13 cellular contexts compared by ENCODE assay signal in the genomic region with DNA sequence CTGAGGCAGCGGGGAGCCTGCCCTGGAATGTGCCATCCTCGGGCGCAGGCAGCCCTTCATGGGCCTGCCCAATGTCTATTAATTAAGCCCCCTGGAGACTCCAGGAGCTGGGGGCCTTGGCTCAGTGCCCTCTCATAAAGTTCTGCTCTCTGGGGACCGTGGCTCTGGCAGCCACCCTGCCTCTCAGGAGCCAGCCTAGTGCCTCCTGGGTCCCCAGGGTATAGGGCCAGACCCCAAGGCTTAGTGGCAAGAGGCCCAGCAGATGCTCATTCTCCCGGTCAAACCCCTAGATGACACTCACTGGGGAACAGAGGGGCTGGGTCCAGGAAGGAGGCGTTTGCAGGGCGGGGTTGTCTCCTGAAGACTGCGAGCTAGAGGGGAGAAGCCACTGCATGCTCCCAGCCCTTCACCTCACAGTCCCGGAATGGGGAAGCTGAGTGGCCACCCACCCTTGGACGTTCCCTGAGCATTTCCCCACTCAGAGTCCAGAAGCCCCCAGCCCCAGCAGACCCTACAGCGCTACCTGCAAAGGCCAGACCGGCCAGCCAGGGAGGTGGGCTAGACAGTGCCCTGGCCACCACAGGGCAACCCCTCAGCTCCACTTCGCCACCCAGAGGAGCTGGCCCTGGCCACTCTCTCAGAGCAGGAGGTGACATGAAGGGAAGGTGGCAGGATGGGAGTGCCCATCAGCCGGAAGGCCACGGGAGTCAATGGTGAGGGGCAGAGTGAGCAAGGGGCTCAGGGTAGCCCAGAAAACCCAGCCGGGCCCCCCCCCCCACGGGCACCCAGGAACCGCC.
DNase-seq lines count a peak whose midpoint lies in the region; ATAC-seq, FAIRE-seq and TF ChIP-seq lines count a peak whose summit lies in the region.
"Had no signal": no experiment of that assay in that cellular context is flagged by ENCODE, and none has a peak within 500 bp of the region (broad histone marks: within the 10 kb centered on the region; RNA-seq: fewer than 3 reads in every experiment).

No MANE protein-coding gene starts in this region.

- no peak overlapping the region for H2AFZ ChIP-seq in H1 (ENCODE audit: low read length)

- no peak overlapping the region for H2BK120ac ChIP-seq in H1 (replicated peaks; ENCODE audit: low read depth, low read length)

- no peak overlapping the region for H2BK20ac ChIP-seq in H1 (ENCODE audit: low read length)

- peak overlapping the region; percentile 60; the same call in 1 of the 2 replicates for H2BK12ac ChIP-seq in H1 (ENCODE audit: low read depth, low read length)

- no peaks in the 10 kb centered on the region for H3K79me2 ChIP-seq in H1 (ENCODE audit: control insufficient read depth in 1 of 2, insufficient read depth in 2 of 2, low read length in 2 of 2)

- no peaks in the 10 kb centered on the region for H3K79me1 ChIP-seq in H1 (ENCODE audit: low read depth, low read length)

- POLR2A ChIA-PET in H1 (lab: Charles Lee; ENCODE audit: partially characterized antibody) = no interaction called here

- peak; percentile 43 for DNase-seq in CD14-positive monocyte (ENCODE audit: low spot score)
- DNase-seq in NB4 (ENCODE audit: low read depth) = peak; percentile 49
- DNase-seq in H1 (ENCODE audit: low read depth in 1 of 2, low spot score in 2 of 2) = peak in 1 of 2 experiments; percentile 39
- DNase-seq in posterior cingulate gyrus = peak in 7 of 10 donors; percentile 1 to 79 (median 17)
- DNase-seq in immature natural killer cell = no peak
- no peak for DNase-seq in Calu3
- DNase-seq: PC-3; stimulated activated naive CD4-positive, alpha-beta T cell treated with Interleukin-2 at 50 U/mL for 16 hours had no signal

- H3K4me3 Mint-ChIP-seq in CD14-positive monocyte = no peak overlapping the region
- no peak overlapping the region for H3K4me3 Mint-ChIP-seq in immature natural killer cell
- H3K4me3 Mint-ChIP-seq in Calu3 (ENCODE audit: low read depth, unreplicated experiment) = no peak overlapping the region
- H3K4me3 Mint-ChIP-seq: activated T-helper 17 cell treated with anti-CD3 and anti-CD28 coated beads, Interleukin-2, amount 50 U/mL, for 72 hours; CD4-positive, alpha-beta T cell had no signal

- H3K4me3 ChIP-seq in NB4 (ENCODE audit: low read depth, low read length) = no peak overlapping the region
- H3K4me3 ChIP-seq in H1 (ENCODE audit: extremely low read depth in 1 of 4, insufficient read depth in 2 of 4, low read depth in 3 of 4, low read length in 4 of 4) = no peak overlapping the region

- peaks cover 4% of the 10 kb centered on the region; the same call in 1 of the 2 replicates for H3K23me2 ChIP-seq in H1 (ENCODE audit: low read depth, low read length)

- no peaks in the 10 kb centered on the region for H3K36me3 ChIP-seq in H1 (ENCODE audit: control insufficient read depth in 2 of 4, insufficient read depth in 4 of 4, low read length in 3 of 4)

- H3K9ac ChIP-seq in H1 (replicated peaks in 1 of 4; ENCODE audit: extremely low read depth in 1 of 4, low read depth in 3 of 4, low read length in 3 of 4) = no peak overlapping the region

- ATAC-seq in GM19328 (IDR thresholded peaks at IDR 0.05; ENCODE audit: unreplicated experiment) = no peak
- ATAC-seq: activated T-helper 17 cell treated with anti-CD3 and anti-CD28 coated beads, Interleukin-2, amount 50 U/mL, for 72 hours; PC-3 had no signal

- no peak overlapping the region for H2BK5ac ChIP-seq in H1 (ENCODE audit: low read depth, low read length)

- H3K9me3 Mint-ChIP-seq in CD14-positive monocyte (peaks cover 0 to 8% (median 4%) of the 10 kb centered on the region in 7 donors), immature natural killer cell (no peaks in the 10 kb centered on the region), Calu3 (ENCODE audit: low read depth, unreplicated experiment) (peaks cover 6% of the 10 kb centered on the region)
- H3K9me3 Mint-ChIP-seq: activated T-helper 17 cell treated with anti-CD3 and anti-CD28 coated beads, Interleukin-2, amount 50 U/mL, for 72 hours; CD4-positive, alpha-beta T cell had no signal

- no peak overlapping the region for H3K27ac ChIP-seq in H1 (ENCODE audit: low read depth, low read length)

- H3K4ac ChIP-seq in H1 (replicated peaks; ENCODE audit: insufficient read length, low read depth, low read length) = no peak overlapping the region

- TF ChIP-seq RAD21 in H1 (IDR thresholded peaks at IDR 0.05 in 1 of 2, conservative IDR thresholded peaks at IDR 0.05 in 1 of 2; ENCODE audit: low read depth in 2 of 2, low read length in 2 of 2) = no peak

- intact Hi-C loops in CD14-positive monocyte (cut with micrococcal nuclease) = no loop called here
- intact Hi-C loops in posterior cingulate gyrus (cut with DNase I) = no loop called here
- intact Hi-C loops in Calu3 (cut with micrococcal nuclease; ENCODE audit: unreplicated experiment) = no loop called here

- no peak overlapping the region for H4K5ac ChIP-seq in H1 (ENCODE audit: insufficient read length, low read depth, low read length)

- H3K56ac ChIP-seq in H1 (replicated peaks; ENCODE audit: insufficient read length, low read depth, low read length) = no peak overlapping the region

- H3K27me3 ChIP-seq in H1 (replicated peaks in 1 of 4; ENCODE audit: control insufficient read depth in 3 of 4, extremely low read depth in 1 of 4, insufficient read depth in 3 of 4, low read length in 3 of 4) = peaks cover 0 to 28% (median 15%) of the 10 kb centered on the region in 4 experiments; a peak in 6 of 7 replicates

- CTCF ChIA-PET in H1 (lab: Charles Lee; ENCODE audit: partially characterized antibody) (interaction anchor here (1.0 to 2.2 kb wide), 3 partner anchors 55 to 89 kb away, joined by 3 to 10 read pairs (median 3); no protein-coding TSS in a partner anchor), Calu3 (lab: Charles Lee) (interaction anchor here (0.5 kb wide), 1 partner anchor 27 kb away, joined by 3 read pairs; no protein-coding TSS in a partner anchor)

- TF ChIP-seq EP300 in H1 (IDR thresholded peaks at IDR 0.05; ENCODE audit: borderline replicate concordance in 1 of 2, low read depth in 2 of 2, low read length in 2 of 2) = no peak

- no peak overlapping the region for H3K23ac ChIP-seq in H1 (ENCODE audit: insufficient read length)

- H3K27me3 Mint-ChIP-seq in CD14-positive monocyte (ENCODE audit: low read depth in 3 of 3) (peaks cover 3 to 9% (median 7%) of the 10 kb centered on the region in 3 donors), immature natural killer cell (ENCODE audit: low read depth in 3 of 3) (peaks cover 5 to 6% (median 6%) of the 10 kb centered on the region in 3 donors), Calu3 (ENCODE audit: unreplicated experiment) (peaks cover 45% of the 10 kb centered on the region)
- H3K27me3 Mint-ChIP-seq: activated T-helper 17 cell treated with anti-CD3 and anti-CD28 coated beads, Interleukin-2, amount 50 U/mL, for 72 hours; CD4-positive, alpha-beta T cell had no signal

- H3K4me2 ChIP-seq in H1 (ENCODE audit: insufficient read depth in 1 of 2, low read depth in 2 of 2, low read length in 2 of 2) = no peak overlapping the region

- WGBS in H1 (ENCODE audit: extremely low coverage in 1 of 2, insufficient coverage in 1 of 2, insufficient read length in 1 of 2, insufficient replicate concordance in 2 of 2, low coverage in 1 of 2, low lambda C conversion rate in 2 of 2, missing lambda C conversion rate in 1 of 2), 2 experiments = 87% methylated on average over 14 of the region's 18 CpGs; no CpG with 5 or more reads in 1 of the 2 experiments

- no peaks in the 10 kb centered on the region for H4K20me1 ChIP-seq in H1 (replicated peaks in 1 of 2; ENCODE audit: control insufficient read depth in 1 of 2, insufficient read depth in 2 of 2, low read length in 2 of 2)

- no peak for FAIRE-seq in H1 (lab: Jason Lieb, UNC)
- FAIRE-seq: frontal cortex, islet of Langerhans had no signal

- H3K9me3 ChIP-seq in H1 (ENCODE audit: insufficient read depth in 2 of 2, low read depth in 1 of 2, low read length in 1 of 2) = peaks cover 0 to 4% of the 10 kb centered on the region in 2 experiments; a peak in 1 of 4 replicates

- no peak overlapping the region for H3K14ac ChIP-seq in H1 (ENCODE audit: insufficient read length)

- no TSS peak for BruUV-seq in Calu3 (replicated peaks; lab: Mats Ljungman, UMichigan)

- TF ChIP-seq CTCF in CD14-positive monocyte (IDR thresholded peaks at IDR 0.05) (no peak), NB4 (IDR thresholded peaks at IDR 0.05; ENCODE audit: low read depth, low read length) (no peak), H1 (IDR thresholded peaks at IDR 0.05; ENCODE audit: control extremely low read depth in 1 of 3, insufficient read depth in 1 of 3, low read depth in 1 of 3, low read length in 3 of 3) (no peak), Calu3 (IDR thresholded peaks at IDR 0.05; ENCODE audit: unreplicated experiment) (no peak)

- H2BK15ac ChIP-seq in H1 (ENCODE audit: low read length) = no peak overlapping the region

- TF ChIP-seq POLR2A in NB4 (IDR thresholded peaks at IDR 0.05; ENCODE audit: extremely low read depth, insufficient read length) (no peak), H1 (IDR thresholded peaks at IDR 0.05; ENCODE audit: control extremely low read depth in 1 of 2, low read depth in 2 of 2, low read length in 2 of 2) (no peak)

- H3K4me1 Mint-ChIP-seq in CD14-positive monocyte = peaks cover 2% of the 10 kb centered on the region
- no peaks in the 10 kb centered on the region for H3K4me1 Mint-ChIP-seq in immature natural killer cell
- no peaks in the 10 kb centered on the region for H3K4me1 Mint-ChIP-seq in Calu3 (ENCODE audit: low read depth, unreplicated experiment)

- H3K36me3 Mint-ChIP-seq in CD14-positive monocyte = peaks cover 18% of the 10 kb centered on the region in 2 donors
- no peaks in the 10 kb centered on the region for H3K36me3 Mint-ChIP-seq in immature natural killer cell
- no peaks in the 10 kb centered on the region for H3K36me3 Mint-ChIP-seq in Calu3 (ENCODE audit: insufficient read depth, unreplicated experiment)

- H3K18ac ChIP-seq in H1 (ENCODE audit: extremely low read depth, low read length) = no peak overlapping the region

- no peak overlapping the region for H3K27ac Mint-ChIP-seq in CD14-positive monocyte
- no peak overlapping the region for H3K27ac Mint-ChIP-seq in immature natural killer cell
- H3K27ac Mint-ChIP-seq in Calu3 (ENCODE audit: unreplicated experiment) = no peak overlapping the region
- H3K27ac Mint-ChIP-seq: activated T-helper 17 cell treated with anti-CD3 and anti-CD28 coated beads, Interleukin-2, amount 50 U/mL, for 72 hours; CD4-positive, alpha-beta T cell had no signal

- H4K8ac ChIP-seq in H1 (ENCODE audit: extremely low read depth, insufficient read depth, low read length) = no peak overlapping the region; the same call in 1 of the 2 replicates

- H4K91ac ChIP-seq in H1 (replicated peaks; ENCODE audit: insufficient read length, low read length) = no peak overlapping the region

- no peak overlapping the region for H2AK5ac ChIP-seq in H1 (ENCODE audit: low read depth, low read length)

- H3K4me1 ChIP-seq in H1 (replicated peaks in 1 of 4; ENCODE audit: control insufficient read depth in 3 of 4, insufficient read depth in 4 of 4, low read length in 3 of 4) = peaks cover 3 to 8% (median 4%) of the 10 kb centered on the region in 4 experiments; a peak in 6 of 7 replicates

TF ChIP-seq in H1, 55 proteins besides CTCF, POLR2A, EP300 and RAD21 (continues in another document):
- TF ChIP-seq NRF1 (IDR thresholded peaks at IDR 0.05; ENCODE audit: low read depth, low read length) (no peak), SP2 (IDR thresholded peaks at IDR 0.05; ENCODE audit: low read length) (no peak), CEBPB (IDR thresholded peaks at IDR 0.05; ENCODE audit: low read depth, low read length) (no peak)

Comparison
In these comparisons a context has a peak if more than half of its experiments do, and no peak if none do; other contexts are left out.
1. DNase-seq: peak in CD14-positive monocyte (single experiment), NB4 (single experiment) and posterior cingulate gyrus (7 of 10); none in immature natural killer cell (0 of 3) and Calu3 (single experiment).